In the genomic region with DNA sequence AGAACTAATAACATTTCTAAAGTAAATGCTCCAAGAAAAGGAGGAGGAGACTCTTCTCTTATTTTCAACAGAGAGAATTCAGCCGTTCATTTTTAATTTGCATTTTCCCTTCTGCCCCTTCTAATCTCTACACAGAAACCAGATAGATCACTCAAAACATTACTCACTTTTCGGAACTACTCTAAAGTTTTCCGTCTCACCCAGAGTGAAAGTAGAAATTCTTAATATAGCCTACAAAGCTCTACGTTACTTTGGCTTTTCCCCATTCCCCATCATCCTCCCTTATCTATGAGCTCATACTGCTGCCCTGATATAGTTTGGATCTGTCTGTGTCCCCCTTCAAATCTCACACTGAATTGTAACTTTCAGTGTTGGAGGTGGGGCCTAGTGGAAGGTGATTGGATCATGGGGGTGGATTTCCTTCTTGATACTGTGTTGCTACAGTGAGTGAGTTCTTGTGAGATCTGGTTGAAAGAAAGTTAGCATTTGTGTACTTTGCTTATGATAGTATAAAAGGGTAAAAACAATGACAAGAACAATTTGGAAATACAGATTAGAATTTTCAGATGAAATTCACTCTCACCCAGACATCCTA, we compare ENCODE assay signal across 18 cellular contexts.
DNase-seq lines count a peak whose midpoint lies in the region; ATAC-seq lines count a peak whose summit lies in the region.
"Had no signal": no experiment of that assay in that cellular context is flagged by ENCODE, and none has a peak within 500 bp of the region (broad histone marks: within the 10 kb centered on the region; RNA-seq: fewer than 3 reads in every experiment).

No MANE protein-coding gene starts in this region.

- ATAC-seq in GM18508 (IDR thresholded peaks at IDR 0.05; ENCODE audit: insufficient read depth, unreplicated experiment) (peak; percentile 85), GM21390 (IDR thresholded peaks at IDR 0.05; ENCODE audit: unreplicated experiment) (peak; percentile 80), HG02938 (IDR thresholded peaks at IDR 0.05; ENCODE audit: unreplicated experiment) (peak; percentile 98), HG03575 (IDR thresholded peaks at IDR 0.05; ENCODE audit: extremely low read depth, insufficient number of reproducible peaks, low FRiP score, unreplicated experiment) (peak; percentile 75), GM21825 (IDR thresholded peaks at IDR 0.05; ENCODE audit: unreplicated experiment) (no peak)
- ATAC-seq: activated T-cell treated with anti-CD3 and anti-CD28 coated beads, Interleukin-2, amount 50 U/mL, for 72 hours; K562; left lobe of liver; natural killer cell had no signal

- DNase-seq in islet precursor cell (no peak), activated gamma-delta T cell (lab: John Stamatoyannopoulos, UW) (no peak)
- no peak for DNase-seq in activated effector memory CD4-positive, alpha-beta T cell treated with Interleukin-2 at 50 U/mL for 16 hours
- DNase-seq: activated CD4-positive, alpha-beta T cell treated with anti-CD3 and anti-CD28 coated beads, Interleukin-2, amount 50 U/mL, for 1 hour; activated T-cell treated with anti-CD3 and anti-CD28 coated beads, Interleukin-2, amount 50 U/mL, for 72 hours; cortex of kidney; natural killer cell; NCI-H1694; NCI-H524; retina; uterus had no signal
